ENCODE assay signal across 8 cellular contexts in genomic region chr5:141558150-141558549, GRCh38.
A peak's percentile ranks its signal among the peaks of the same experiment; 100 is the strongest.
DNase-seq lines count a peak whose midpoint lies in the region; ATAC-seq and TF ChIP-seq lines count a peak whose summit lies in the region.

No MANE protein-coding gene starts in this region.

- no peaks in the 10 kb centered on the region for H3K27me3 Mint-ChIP-seq in stimulated activated memory B cell treated with anti-CD40 and anti-IgM and Interleukin-4, amounts not matched to agents 10 μg/mL and 1 μg/mL and 100 μg/mL, for 72 hours

- peaks cover 8% of the 10 kb centered on the region for H3K4me1 Mint-ChIP-seq in stimulated activated memory B cell treated with anti-CD40 and anti-IgM and Interleukin-4, amounts not matched to agents 10 μg/mL and 1 μg/mL and 100 μg/mL, for 72 hours

- ATAC-seq in GM21619 (IDR thresholded peaks at IDR 0.05; ENCODE audit: unreplicated experiment) (peak; percentile 24), SK-N-SH treated with all-trans-retinoic acid at 6 μM for 48 hours (no peak; the same call in 2 of the 3 replicates), GM21737 (IDR thresholded peaks at IDR 0.05; ENCODE audit: unreplicated experiment) (no peak), HG03439 (IDR thresholded peaks at IDR 0.05; ENCODE audit: unreplicated experiment) (no peak)
- no peak for ATAC-seq in stimulated activated memory B cell treated with anti-CD40 and anti-IgM and Interleukin-4, amounts not matched to agents 10 μg/mL and 1 μg/mL and 100 μg/mL, for 72 hours

- no peak for TF ChIP-seq CTCF in fibroblast of villous mesenchyme (IDR thresholded peaks at IDR 0.05; ENCODE audit: insufficient read depth, low read depth, low read length)

- peak; percentile 31 for DNase-seq in fibroblast of villous mesenchyme (ENCODE audit: low read depth)
- DNase-seq in NCI-H345 treated with DMSO at 0.1 percent for 48 hours (lab: John Stamatoyannopoulos, UW; ENCODE audit: unreplicated experiment) = no peak
- no peak for DNase-seq in cerebellum (ENCODE audit: low spot score)

- H3K27ac Mint-ChIP-seq in stimulated activated memory B cell treated with anti-CD40 and anti-IgM and Interleukin-4, amounts not matched to agents 10 μg/mL and 1 μg/mL and 100 μg/mL, for 72 hours = peak overlapping the region; percentile 81

- H3K9me3 Mint-ChIP-seq in stimulated activated memory B cell treated with anti-CD40 and anti-IgM and Interleukin-4, amounts not matched to agents 10 μg/mL and 1 μg/mL and 100 μg/mL, for 72 hours = no peaks in the 10 kb centered on the region

- no peak overlapping the region for H3K4me3 Mint-ChIP-seq in stimulated activated memory B cell treated with anti-CD40 and anti-IgM and Interleukin-4, amounts not matched to agents 10 μg/mL and 1 μg/mL and 100 μg/mL, for 72 hours

- peaks cover 68% of the 10 kb centered on the region for H3K36me3 Mint-ChIP-seq in stimulated activated memory B cell treated with anti-CD40 and anti-IgM and Interleukin-4, amounts not matched to agents 10 μg/mL and 1 μg/mL and 100 μg/mL, for 72 hours

- no peak overlapping the region for H3K4me3 ChIP-seq in fibroblast of villous mesenchyme (ENCODE audit: low read depth, low read length)

TF ChIP-seq in SK-N-SH treated with all-trans-retinoic acid at 6 μM for 48 hours, 23 proteins besides CTCF, POLR2A, EP300 and RAD21:
- TF ChIP-seq, protein P1, sequence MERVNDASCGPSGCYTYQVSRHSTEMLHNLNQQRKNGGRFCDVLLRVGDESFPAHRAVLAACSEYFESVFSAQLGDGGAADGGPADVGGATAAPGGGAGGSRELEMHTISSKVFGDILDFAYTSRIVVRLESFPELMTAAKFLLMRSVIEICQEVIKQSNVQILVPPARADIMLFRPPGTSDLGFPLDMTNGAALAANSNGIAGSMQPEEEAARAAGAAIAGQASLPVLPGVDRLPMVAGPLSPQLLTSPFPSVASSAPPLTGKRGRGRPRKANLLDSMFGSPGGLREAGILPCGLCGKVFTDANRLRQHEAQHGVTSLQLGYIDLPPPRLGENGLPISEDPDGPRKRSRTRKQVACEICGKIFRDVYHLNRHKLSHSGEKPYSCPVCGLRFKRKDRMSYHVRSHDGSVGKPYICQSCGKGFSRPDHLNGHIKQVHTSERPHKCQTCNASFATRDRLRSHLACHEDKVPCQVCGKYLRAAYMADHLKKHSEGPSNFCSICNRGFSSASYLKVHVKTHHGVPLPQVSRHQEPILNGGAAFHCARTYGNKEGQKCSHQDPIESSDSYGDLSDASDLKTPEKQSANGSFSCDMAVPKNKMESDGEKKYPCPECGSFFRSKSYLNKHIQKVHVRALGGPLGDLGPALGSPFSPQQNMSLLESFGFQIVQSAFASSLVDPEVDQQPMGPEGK (CRISPR knock-in tag; IDR thresholded peaks at IDR 0.05; ENCODE audit: borderline replicate concordance) = no peak
- TF ChIP-seq TCF4 (CRISPR knock-in tag; IDR thresholded peaks at IDR 0.05; ENCODE audit: borderline replicate concordance) (no peak), ZFP30 (CRISPR knock-in tag; IDR thresholded peaks at IDR 0.05) (no peak), ZC3H10 (CRISPR knock-in tag; IDR thresholded peaks at IDR 0.05) (no peak), ZFP3 (CRISPR knock-in tag; IDR thresholded peaks at IDR 0.05) (0 out of 2 replicates have a peak, but pooled peaks have one; percentile 5)
